ENCODE assay signal across 25 cellular contexts in the genomic region with DNA sequence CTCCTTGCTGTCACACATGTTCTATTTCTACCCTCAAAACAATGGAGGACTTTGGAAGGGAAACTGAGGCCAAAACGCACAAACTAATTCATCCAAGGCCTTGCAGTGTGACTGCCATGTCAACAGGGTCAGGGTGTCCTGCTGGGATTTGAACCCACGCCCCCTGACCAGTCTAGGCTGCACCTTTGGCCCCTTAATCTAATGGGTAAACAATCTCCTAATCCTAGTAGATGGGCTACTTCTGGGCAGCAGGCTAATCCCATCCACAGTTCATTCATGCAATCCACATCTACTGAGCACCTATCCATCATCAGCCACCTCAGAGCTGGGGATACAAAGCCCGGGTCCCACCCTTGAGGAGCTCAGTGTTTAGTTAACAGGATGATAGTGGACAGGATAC. TPM values are rescaled to one million over a fixed set of nuclear protein-coding genes. Genes with fewer than 3 reads are reported as not detected.
DNase-seq lines count a peak whose midpoint lies in the region; ATAC-seq, FAIRE-seq and TF ChIP-seq lines count a peak whose summit lies in the region.
"Had no signal": no experiment of that assay in that cellular context is flagged by ENCODE, and none has a peak within 500 bp of the region (broad histone marks: within the 10 kb centered on the region; RNA-seq: fewer than 3 reads in every experiment).

No MANE protein-coding gene starts in this region.

- H3K9me3 Mint-ChIP-seq in activated CD4-positive, alpha-beta memory T cell treated with anti-CD3 and anti-CD28 coated beads, Interleukin-2, amount 10 ng/mL, durations not matched to agents 7 days and 5 days: no peaks in the 10 kb centered on the region
- H3K9me3 Mint-ChIP-seq: CD8-positive, alpha-beta T cell; GM23338; H9 had no signal

- TF ChIP-seq RAD21 in HepG2 (CRISPR knock-in tag; IDR thresholded peaks at IDR 0.05): no peak

- H3K9ac ChIP-seq in HepG2 (ENCODE audit: insufficient read depth, low read depth, low read length) (no peak overlapping the region), kidney (ENCODE audit: low read length in 2 of 2) (no peak overlapping the region)
- H3K9ac ChIP-seq in BLaER1 treated with 17β-estradiol and CSF1 and Interleukin-3, amounts not matched to agents 10 nM and 100 nM: no peak overlapping the region

- no peaks in the 10 kb centered on the region for H3K79me2 ChIP-seq in HepG2 (ENCODE audit: insufficient read depth, low read length)

- DNase-seq in HepG2 (ENCODE audit: low spot score) (no peak), right lobe of liver (no peak), NCI-H82 treated with DMSO at 0.1 percent for 48 hours (lab: John Stamatoyannopoulos, UW; ENCODE audit: unreplicated experiment) (peak; percentile 34), kidney (no peak)
- no peak for DNase-seq in activated CD4-positive, alpha-beta memory T cell treated with anti-CD3 and anti-CD28 coated beads, Interleukin-2, amount 10 ng/mL, durations not matched to agents 7 days and 5 days
- DNase-seq: 8988T; ACHN; AML-193; BE2C; Caco-2; CD4-positive, CD25-positive, alpha-beta regulatory T cell; CD8-positive, alpha-beta T cell; DMS153; DND-41; H9 had no signal

- no peak overlapping the region for H3K27ac Mint-ChIP-seq in activated CD4-positive, alpha-beta memory T cell treated with anti-CD3 and anti-CD28 coated beads, Interleukin-2, amount 10 ng/mL, durations not matched to agents 7 days and 5 days
- H3K27ac Mint-ChIP-seq: CD4-positive, CD25-positive, alpha-beta regulatory T cell; CD8-positive, alpha-beta T cell; GM23338; H9 had no signal

- TF ChIP-seq CTCF in HepG2 (CRISPR knock-in tag; IDR thresholded peaks at IDR 0.05) (no peak), right lobe of liver (IDR thresholded peaks at IDR 0.05) (no peak), kidney (IDR thresholded peaks at IDR 0.05; ENCODE audit: borderline replicate concordance, extremely low read depth, insufficient read depth) (no peak)

- H3K4me1 ChIP-seq in HepG2 (ENCODE audit: insufficient read depth, low read length) (peaks cover 8% of the 10 kb centered on the region), right lobe of liver (no peaks in the 10 kb centered on the region), kidney (ENCODE audit: control insufficient read depth in 1 of 2, insufficient read depth in 1 of 2, low read depth in 1 of 2, low read length in 2 of 2) (no peaks in the 10 kb centered on the region)
- peaks cover 0 to 41% (median 34%) of the 10 kb centered on the region in 10 experiments; a peak in 18 of 20 replicates for H3K4me1 ChIP-seq in BLaER1 treated with 17β-estradiol and CSF1 and Interleukin-3, amounts not matched to agents 10 nM and 100 nM
- H3K4me1 ChIP-seq: A549, BE2C, Caco-2 had no signal

- TF ChIP-seq POLR2A in HepG2 (IDR thresholded peaks at IDR 0.05; ENCODE audit: insufficient read depth in 1 of 2, low read depth in 2 of 2, low read length in 2 of 2) (no peak), right lobe of liver (IDR thresholded peaks at IDR 0.05) (no peak)

- CTCF ChIA-PET in HepG2 (lab: Yijun Ruan, JAX; ENCODE audit: low intra/inter-chr PET ratio, low total read pairs): no interaction called here
- CTCF ChIA-PET in activated CD4-positive, alpha-beta memory T cell treated with anti-CD3 and anti-CD28 coated beads, Interleukin-2, amount 10 ng/mL, durations not matched to agents 7 days and 5 days (lab: Charles Lee): interaction anchor here (0.6 kb wide), 1 partner anchor 315 kb away, joined by 3 read pairs; no protein-coding TSS in a partner anchor

- in situ Hi-C loops in HepG2 (cut with HindIII; ENCODE audit: extremely low pct_ligation_motif_present, low pct_unique_long_range_greater_than_20kb): loop anchor here (25.0 kb wide), 1 partner anchor 646 kb away; no protein-coding TSS in a partner anchor

- peak; percentile 29; the same call in 1 of the 3 replicates for ATAC-seq in HepG2
- no peak for ATAC-seq in right lobe of liver
- no peak for ATAC-seq in GM21619 (IDR thresholded peaks at IDR 0.05; ENCODE audit: unreplicated experiment)
- ATAC-seq: A549; CD8-positive, alpha-beta T cell; GM23338; HCT116 had no signal

- H4K20me1 ChIP-seq in HepG2 (ENCODE audit: insufficient read depth, low read length): no peaks in the 10 kb centered on the region
- H4K20me1 ChIP-seq in BLaER1 treated with 17β-estradiol and CSF1 and Interleukin-3, amounts not matched to agents 10 nM and 100 nM: no peaks in the 10 kb centered on the region

- H2AFZ ChIP-seq in HepG2 (ENCODE audit: low read length): no peak overlapping the region

- H3K27ac ChIP-seq in HepG2 (ENCODE audit: extremely low read length, insufficient read depth, low read length): no peak overlapping the region
- H3K27ac ChIP-seq in right lobe of liver: no peak overlapping the region
- H3K27ac ChIP-seq in BLaER1 treated with 17β-estradiol and CSF1 and Interleukin-3, amounts not matched to agents 10 nM and 100 nM: no peak overlapping the region
- H3K27ac ChIP-seq in kidney (ENCODE audit: low read depth in 2 of 2, low read length in 2 of 2): no peak overlapping the region
- H3K27ac ChIP-seq: A549, C4-2B had no signal

- BruUV-seq in HepG2 (replicated peaks; lab: Mats Ljungman, UMichigan): no TSS peak

- H3K4me2 ChIP-seq in HepG2 (ENCODE audit: low read depth, low read length): no peak overlapping the region
- H3K4me2 ChIP-seq in BLaER1 treated with 17β-estradiol and CSF1 and Interleukin-3, amounts not matched to agents 10 nM and 100 nM: peak overlapping the region in 9 of 11 experiments; percentile 62 to 91 (median 79); a peak in 15 of 22 replicates
- H3K4me2 ChIP-seq: A549, GM23338 had no signal

- no peaks in the 10 kb centered on the region for H3K36me3 Mint-ChIP-seq in activated CD4-positive, alpha-beta memory T cell treated with anti-CD3 and anti-CD28 coated beads, Interleukin-2, amount 10 ng/mL, durations not matched to agents 7 days and 5 days (ENCODE audit: low read depth)
- H3K36me3 Mint-ChIP-seq: CD4-positive, CD25-positive, alpha-beta regulatory T cell; CD8-positive, alpha-beta T cell had no signal

- H3K36me3 ChIP-seq in HepG2 (replicated peaks in 1 of 2; ENCODE audit: control insufficient read depth in 1 of 2, insufficient read depth in 2 of 2, low read length in 2 of 2): no peaks in the 10 kb centered on the region
- no peaks in the 10 kb centered on the region for H3K36me3 ChIP-seq in right lobe of liver
- no peaks in the 10 kb centered on the region for H3K36me3 ChIP-seq in BLaER1 treated with 17β-estradiol and CSF1 and Interleukin-3, amounts not matched to agents 10 nM and 100 nM
- no peaks in the 10 kb centered on the region for H3K36me3 ChIP-seq in kidney (ENCODE audit: control insufficient read depth in 1 of 2, insufficient read depth in 2 of 2, low read length in 2 of 2)
- H3K36me3 ChIP-seq: BE2C had no signal

- no peak overlapping the region for H3K4me3 Mint-ChIP-seq in activated CD4-positive, alpha-beta memory T cell treated with anti-CD3 and anti-CD28 coated beads, Interleukin-2, amount 10 ng/mL, durations not matched to agents 7 days and 5 days
- H3K4me3 Mint-ChIP-seq: CD4-positive, CD25-positive, alpha-beta regulatory T cell; CD8-positive, alpha-beta T cell; GM23338; H9 had no signal

- H3K27me3 Mint-ChIP-seq in activated CD4-positive, alpha-beta memory T cell treated with anti-CD3 and anti-CD28 coated beads, Interleukin-2, amount 10 ng/mL, durations not matched to agents 7 days and 5 days: peaks cover 12% of the 10 kb centered on the region

- H3K4me3 ChIP-seq in HepG2 (replicated peaks in 1 of 3; ENCODE audit: insufficient read depth in 1 of 3, low read depth in 2 of 3, low read length in 3 of 3) (no peak overlapping the region), right lobe of liver (no peak overlapping the region), kidney (ENCODE audit: low read length in 2 of 2) (no peak overlapping the region)
- H3K4me3 ChIP-seq in BLaER1 treated with 17β-estradiol and CSF1 and Interleukin-3, amounts not matched to agents 10 nM and 100 nM: no peak overlapping the region
- H3K4me3 ChIP-seq: A549, GM23338 had no signal

- intact Hi-C loops in HepG2 (cut with micrococcal nuclease; ENCODE audit: unreplicated experiment) (no loop called here), right lobe of liver (cut with DNase I) (no loop called here), kidney (cut with DNase I) (no loop called here)

- no peaks in the 10 kb centered on the region for H3K27me3 ChIP-seq in HepG2 (ENCODE audit: control insufficient read depth in 1 of 2, insufficient read depth in 2 of 2, low read length in 2 of 2)
- H3K27me3 ChIP-seq in right lobe of liver: no peaks in the 10 kb centered on the region
- H3K27me3 ChIP-seq in BLaER1 treated with 17β-estradiol and CSF1 and Interleukin-3, amounts not matched to agents 10 nM and 100 nM: no peaks in the 10 kb centered on the region
- H3K27me3 ChIP-seq: BE2C had no signal

- WGBS in HepG2 (ENCODE audit: low lambda C conversion rate): 9% methylated on average over 3 of the region's 3 CpGs
- WGBS in right lobe of liver (ENCODE audit: insufficient coverage, low coverage, low lambda C conversion rate, missing lambda C conversion rate): 0% methylated on average over 1 of the region's 3 CpGs

- H3K9me3 ChIP-seq in HepG2 (ENCODE audit: low read length): no peaks in the 10 kb centered on the region
- no peaks in the 10 kb centered on the region for H3K9me3 ChIP-seq in right lobe of liver
- H3K9me3 ChIP-seq in BLaER1 treated with 17β-estradiol and CSF1 and Interleukin-3, amounts not matched to agents 10 nM and 100 nM (replicated peaks in 1 of 11): no peaks in the 10 kb centered on the region; a peak in 1 of 22 replicates
- H3K9me3 ChIP-seq in kidney (ENCODE audit: control insufficient read depth in 1 of 2, low read length in 2 of 2): no peaks in the 10 kb centered on the region
- H3K9me3 ChIP-seq: A549, BE2C, Caco-2 had no signal

- H3K4me1 Mint-ChIP-seq in activated CD4-positive, alpha-beta memory T cell treated with anti-CD3 and anti-CD28 coated beads, Interleukin-2, amount 10 ng/mL, durations not matched to agents 7 days and 5 days: no peaks in the 10 kb centered on the region
- H3K4me1 Mint-ChIP-seq: GM23338 had no signal

- FAIRE-seq in HepG2 (lab: Jason Lieb, UNC) (no peak), kidney (lab: Jason Lieb, UNC) (no peak)
- FAIRE-seq: A549, G401.6, GM12892, GM19239 had no signal

- POLR2A ChIA-PET in HepG2 (lab: Yijun Ruan, JAX): no interaction called here
- POLR2A ChIA-PET in activated CD4-positive, alpha-beta memory T cell treated with anti-CD3 and anti-CD28 coated beads, Interleukin-2, amount 10 ng/mL, durations not matched to agents 7 days and 5 days (lab: Charles Lee): no interaction called here

- no peak for TF ChIP-seq EP300 in HepG2 (IDR thresholded peaks at IDR 0.05; ENCODE audit: low read depth in 2 of 2, low read length in 2 of 2)
- TF ChIP-seq EP300 in HepG2 (CRISPR knock-in tag; IDR thresholded peaks at IDR 0.05; ENCODE audit: borderline replicate concordance): no peak

RNA-seq across cellular contexts. Expression of a gene that starts 17.0 kb away (rescaled TPM):
- total RNA-seq in HepG2 (2016; rRNA removed; fragmentation: Illumina TruSeq; extraction: Trizol) (0.13 and 0.15 TPM in 2 replicates), right lobe of liver (under 1 TPM in 1 of 6 experiments, not detected in 5; 0.31 TPM), kidney (0.13 TPM)
- total RNA-seq in HepG2 (2016; cell fraction: cytosol; rRNA removed; fragmentation: Illumina TruSeq; extraction: Trizol; ENCODE audit: low read depth): not detected in 2 replicates
- 0.11 TPM in 1 of 2 replicates, not detected in the other for total RNA-seq in HepG2 (2016; cell fraction: insoluble cytoplasmic fraction; rRNA removed; fragmentation: Illumina TruSeq; extraction: Trizol)
- total RNA-seq in HepG2 (2016; cell fraction: membrane; rRNA removed; fragmentation: Illumina TruSeq; extraction: Trizol): not detected in 2 replicates
- total RNA-seq in HepG2 (2016; cell fraction: nucleus; rRNA removed; fragmentation: Illumina TruSeq; extraction: Trizol): 0.28 TPM in 1 of 2 replicates, not detected in the other
- polyA plus RNA-seq in HepG2 (2011; rRNA removed) (0.33 and 0.42 TPM in 2 replicates), kidney (ENCODE audit: insufficient read depth, low read depth, low replicate concordance) (0.28 TPM)
- polyA plus RNA-seq in HepG2 (2011; cell fraction: cytosol; rRNA removed): 0.42 and 0.65 TPM in 2 replicates
- 0.16 and 0.28 TPM in 2 replicates for polyA plus RNA-seq in HepG2 (2011; cell fraction: nucleus; rRNA removed)
- polyA plus RNA-seq in HepG2 (2012): 0.29 and 0.47 TPM in 2 replicates
- not detected in 2 replicates for polyA plus RNA-seq in HepG2 (2016; cell fraction: cytosol; fragmentation: Illumina TruSeq; extraction: Trizol; ENCODE audit: low read depth)
- polyA plus RNA-seq in HepG2 (2016; cell fraction: insoluble cytoplasmic fraction; fragmentation: Illumina TruSeq; extraction: Trizol; ENCODE audit: low read depth): not detected in 2 replicates
- 0.08 TPM in 1 of 2 replicates, not detected in the other for polyA plus RNA-seq in HepG2 (2016; cell fraction: membrane; fragmentation: Illumina TruSeq; extraction: Trizol; ENCODE audit: low read depth)
- polyA plus RNA-seq in HepG2 (2016; cell fraction: nucleus; fragmentation: Illumina TruSeq; extraction: Trizol; ENCODE audit: insufficient read depth, low read depth): not detected in 2 replicates
- 0.28 TPM in 1 of 2 replicates, not detected in the other for polyA minus RNA-seq in HepG2 (2011; rRNA and poly(A)+ RNA removed; ENCODE audit: low replicate concordance)
- polyA minus RNA-seq in HepG2 (2011; cell fraction: cytosol; rRNA and poly(A)+ RNA removed): not detected in 2 replicates
- not detected in 2 replicates for polyA minus RNA-seq in HepG2 (2011; cell fraction: nucleus; rRNA and poly(A)+ RNA removed)
- total RNA-seq in activated CD4-positive, alpha-beta memory T cell treated with anti-CD3 and anti-CD28 coated beads, Interleukin-2, amount 10 ng/mL, durations not matched to agents 7 days and 5 days: not detected
- total RNA-seq: Caco-2; CD4-positive, CD25-positive, alpha-beta regulatory T cell; CD8-positive, alpha-beta T cell; H4 had no signal
- polyA plus RNA-seq: A549; CD4-positive, CD25-positive, alpha-beta regulatory T cell had no signal

RNA-seq across cellular contexts. Expression of a gene that starts 34.0 kb away (rescaled TPM):
- total RNA-seq in HepG2 (2016; rRNA removed; fragmentation: Illumina TruSeq; extraction: Trizol) (47.8 and 49.5 TPM in 2 replicates), right lobe of liver (10 to 100 TPM; 20.0 to 42.6 (median 24.9) TPM), kidney (79.3 TPM)
- 8.2 and 9.6 TPM in 2 replicates for total RNA-seq in HepG2 (2016; cell fraction: cytosol; rRNA removed; fragmentation: Illumina TruSeq; extraction: Trizol; ENCODE audit: low read depth)
- 45.9 and 51.2 TPM in 2 replicates for total RNA-seq in HepG2 (2016; cell fraction: insoluble cytoplasmic fraction; rRNA removed; fragmentation: Illumina TruSeq; extraction: Trizol)
- 16.1 and 17.9 TPM in 2 replicates for total RNA-seq in HepG2 (2016; cell fraction: membrane; rRNA removed; fragmentation: Illumina TruSeq; extraction: Trizol)
- 31.1 and 42.8 TPM in 2 replicates for total RNA-seq in HepG2 (2016; cell fraction: nucleus; rRNA removed; fragmentation: Illumina TruSeq; extraction: Trizol)
- polyA plus RNA-seq in HepG2 (2011; rRNA removed) (47.2 and 54.2 TPM in 2 replicates), kidney (ENCODE audit: insufficient read depth, low read depth, low replicate concordance) (72.4 TPM)
- 25.8 and 40.7 TPM in 2 replicates for polyA plus RNA-seq in HepG2 (2011; cell fraction: cytosol; rRNA removed)
- 98.0 and 106 TPM in 2 replicates for polyA plus RNA-seq in HepG2 (2011; cell fraction: nucleus; rRNA removed)
- polyA plus RNA-seq in HepG2 (2012): 29.7 and 35.8 TPM in 2 replicates
- polyA plus RNA-seq in HepG2 (2016; cell fraction: cytosol; fragmentation: Illumina TruSeq; extraction: Trizol; ENCODE audit: low read depth): 3.9 and 4.7 TPM in 2 replicates
- 51.7 and 55.3 TPM in 2 replicates for polyA plus RNA-seq in HepG2 (2016; cell fraction: insoluble cytoplasmic fraction; fragmentation: Illumina TruSeq; extraction: Trizol; ENCODE audit: low read depth)
- 8.9 and 9.2 TPM in 2 replicates for polyA plus RNA-seq in HepG2 (2016; cell fraction: membrane; fragmentation: Illumina TruSeq; extraction: Trizol; ENCODE audit: low read depth)
- 87.0 and 102 TPM in 2 replicates for polyA plus RNA-seq in HepG2 (2016; cell fraction: nucleus; fragmentation: Illumina TruSeq; extraction: Trizol; ENCODE audit: insufficient read depth, low read depth)
- polyA minus RNA-seq in HepG2 (2011; rRNA and poly(A)+ RNA removed; ENCODE audit: low replicate concordance): 56.1 and 62.6 TPM in 2 replicates
- polyA minus RNA-seq in HepG2 (2011; cell fraction: cytosol; rRNA and poly(A)+ RNA removed): 13.5 and 15.9 TPM in 2 replicates
- polyA minus RNA-seq in HepG2 (2011; cell fraction: nucleus; rRNA and poly(A)+ RNA removed): 14.4 and 15.9 TPM in 2 replicates
- total RNA-seq in activated CD4-positive, alpha-beta memory T cell treated with anti-CD3 and anti-CD28 coated beads, Interleukin-2, amount 10 ng/mL, durations not matched to agents 7 days and 5 days: 100 to 1,000 TPM; 101 to 105 TPM

RNA-seq across cellular contexts. Expression of a gene that starts 41.1 kb away (rescaled TPM):
- total RNA-seq in HepG2 (2016; rRNA removed; fragmentation: Illumina TruSeq; extraction: Trizol): 19.6 and 24.7 TPM in 2 replicates
- 2.0 and 2.4 TPM in 2 replicates for total RNA-seq in HepG2 (2016; cell fraction: cytosol; rRNA removed; fragmentation: Illumina TruSeq; extraction: Trizol; ENCODE audit: low read depth)
- total RNA-seq in HepG2 (2016; cell fraction: insoluble cytoplasmic fraction; rRNA removed; fragmentation: Illumina TruSeq; extraction: Trizol): 19.8 and 25.8 TPM in 2 replicates
- total RNA-seq in HepG2 (2016; cell fraction: membrane; rRNA removed; fragmentation: Illumina TruSeq; extraction: Trizol): 5.6 and 6.8 TPM in 2 replicates
- 11.3 and 13.2 TPM in 2 replicates for total RNA-seq in HepG2 (2016; cell fraction: nucleus; rRNA removed; fragmentation: Illumina TruSeq; extraction: Trizol)
- polyA plus RNA-seq in HepG2 (2011; rRNA removed): 9.3 and 10.8 TPM in 2 replicates
- polyA plus RNA-seq in HepG2 (2011; cell fraction: cytosol; rRNA removed): 6.6 and 10.2 TPM in 2 replicates
- polyA plus RNA-seq in HepG2 (2011; cell fraction: nucleus; rRNA removed): 4.4 and 5.5 TPM in 2 replicates
- polyA plus RNA-seq in HepG2 (2012): 5.1 and 6.9 TPM in 2 replicates
- polyA plus RNA-seq in HepG2 (2016; cell fraction: cytosol; fragmentation: Illumina TruSeq; extraction: Trizol; ENCODE audit: low read depth): 0.27 and 0.31 TPM in 2 replicates
- polyA plus RNA-seq in HepG2 (2016; cell fraction: insoluble cytoplasmic fraction; fragmentation: Illumina TruSeq; extraction: Trizol; ENCODE audit: low read depth): 19.9 and 21.1 TPM in 2 replicates
- 1.2 and 1.5 TPM in 2 replicates for polyA plus RNA-seq in HepG2 (2016; cell fraction: membrane; fragmentation: Illumina TruSeq; extraction: Trizol; ENCODE audit: low read depth)
- 13.3 and 14.1 TPM in 2 replicates for polyA plus RNA-seq in HepG2 (2016; cell fraction: nucleus; fragmentation: Illumina TruSeq; extraction: Trizol; ENCODE audit: insufficient read depth, low read depth)
- 6.0 and 7.8 TPM in 2 replicates for polyA minus RNA-seq in HepG2 (2011; rRNA and poly(A)+ RNA removed; ENCODE audit: low replicate concordance)
- polyA minus RNA-seq in HepG2 (2011; cell fraction: cytosol; rRNA and poly(A)+ RNA removed): 12.2 and 13.0 TPM in 2 replicates
- polyA minus RNA-seq in HepG2 (2011; cell fraction: nucleus; rRNA and poly(A)+ RNA removed): 14.9 and 16.3 TPM in 2 replicates
- total RNA-seq in right lobe of liver: 10 to 100 TPM in 1 of 6 experiments, 1 to 10 TPM in 5; 7.1 to 10.9 (median 8.6) TPM
- 19.2 TPM for total RNA-seq in kidney
- 3.4 TPM for polyA plus RNA-seq in kidney (ENCODE audit: insufficient read depth, low read depth, low replicate concordance)
- 10 to 100 TPM; 19.8 to 20.1 TPM for total RNA-seq in activated CD4-positive, alpha-beta memory T cell treated with anti-CD3 and anti-CD28 coated beads, Interleukin-2, amount 10 ng/mL, durations not matched to agents 7 days and 5 days
